ENCODE assay signal across 8 cellular contexts in the genomic region with DNA sequence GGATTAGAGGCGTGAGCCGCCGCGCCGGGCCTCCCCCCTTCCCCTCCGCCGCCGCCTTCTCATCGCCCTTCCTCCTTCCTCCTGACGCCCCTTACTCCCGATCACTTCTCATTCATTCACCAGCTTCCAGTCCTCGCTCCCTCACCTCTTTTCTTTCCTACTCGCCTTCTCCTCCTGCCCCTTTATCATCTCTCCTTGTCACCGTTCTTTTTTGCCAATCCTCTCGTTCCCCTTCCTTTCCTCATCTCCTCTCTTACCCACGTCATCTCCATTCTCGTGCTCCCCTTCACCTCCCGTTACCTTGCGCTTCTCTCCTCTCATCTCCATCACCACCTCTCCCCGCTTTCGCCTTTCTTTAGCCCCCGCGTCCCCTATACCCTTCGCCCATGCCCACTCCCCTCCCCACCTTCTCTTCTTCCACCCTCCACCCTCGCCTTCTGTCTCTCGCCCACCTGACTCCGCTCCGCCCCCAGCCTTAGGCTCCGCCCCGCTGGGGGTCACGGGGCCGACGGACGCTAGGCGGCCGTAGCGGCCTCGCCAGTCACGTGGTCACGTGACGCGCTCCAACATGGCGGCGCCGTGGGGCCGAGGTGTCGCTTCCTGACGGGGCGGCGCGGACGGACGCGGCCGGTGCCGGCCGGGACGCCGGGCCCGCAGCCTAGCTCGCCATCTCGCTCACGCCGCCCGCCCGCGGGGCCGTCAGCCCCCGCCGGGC. TPM values are rescaled to one million over a fixed set of nuclear protein-coding genes. Genes with fewer than 3 reads are reported as not detected.
A peak's percentile ranks its signal among the peaks of the same experiment; 100 is the strongest.
DNase-seq lines count a peak whose midpoint lies in the region; ATAC-seq and TF ChIP-seq lines count a peak whose summit lies in the region.

Gene ARFGEF2 (plus strand): TSS at position 544 of the 715 bp plus-strand sequence. CDS start 179 bp downstream, outside the sequence.

- DNase-seq in NCI-H1436 treated with DMSO at 0.1 percent for 48 hours (lab: John Stamatoyannopoulos, UW) (peak; percentile 23), T-helper 1 cell (peak; percentile 81 to 95 (median 85)), adrenal gland (peak; percentile 90 to 97 (median 93)), heart left ventricle (peak; percentile 92 to 96 (median 94)), posterior cingulate gyrus (peak; percentile 89 to 99 (median 92)), type B pancreatic cell (ENCODE audit: extremely low spot score, unreplicated experiment) (peak; percentile 92)

- peaks cover 27% of the 10 kb centered on the region for H3K4me1 Mint-ChIP-seq in type B pancreatic cell (ENCODE audit: unreplicated experiment)

- H3K4me3 Mint-ChIP-seq in type B pancreatic cell, result peak within 1 kb of the TSS; percentile 98

- peak within 1 kb of the TSS; percentile 99 for H3K27ac Mint-ChIP-seq in type B pancreatic cell

- intact Hi-C loops in adrenal gland (cut with DNase I) (no loop called here), heart left ventricle (cut with DNase I) (no loop called here), posterior cingulate gyrus (cut with DNase I) (no loop called here)

- TF ChIP-seq POLR2A in adrenal gland (IDR thresholded peaks at IDR 0.05), result peak; percentile 90 to 96
- TF ChIP-seq POLR2A in heart left ventricle (IDR thresholded peaks at IDR 0.05), result peak in 1 of 2 donors; percentile 87

- ATAC-seq in HG02798 (IDR thresholded peaks at IDR 0.05; ENCODE audit: poor library complexity, unreplicated experiment) (peak; percentile 91), heart left ventricle (peak; percentile 83 to 95 (median 94))

- peak within 1 kb of the TSS; percentile 91 to 100 (median 98) for H3K27ac ChIP-seq in adrenal gland
- H3K27ac ChIP-seq in heart left ventricle, result peak within 1 kb of the TSS; percentile 90 to 99 (median 94)

- H3K9me3 ChIP-seq in adrenal gland (replicated peaks in 1 of 3) (no peaks in the 10 kb centered on the region), heart left ventricle (no peaks in the 10 kb centered on the region)

- H3K27me3 Mint-ChIP-seq in type B pancreatic cell, result peaks cover 3% of the 10 kb centered on the region

- WGBS in adrenal gland, 4 donors, result 0 to 1% (median 1%) methylated on average over 29 to 70 of the region's 70 CpGs
- WGBS in heart left ventricle, 4 donors, result 0 to 1% (median 1%) methylated on average over 51 to 70 of the region's 70 CpGs

- no peaks in the 10 kb centered on the region for H3K36me3 ChIP-seq in adrenal gland (replicated peaks in 1 of 2)
- no peaks in the 10 kb centered on the region for H3K36me3 ChIP-seq in heart left ventricle

- TF ChIP-seq CTCF in GM12875 (IDR thresholded peaks at IDR 0.05; ENCODE audit: borderline replicate concordance, insufficient read depth, low read depth, low read length) (no peak), adrenal gland (IDR thresholded peaks at IDR 0.05) (peak in 2 of 6 experiments; percentile 2 to 18), heart left ventricle (IDR thresholded peaks at IDR 0.05) (peak in 3 of 12 donors; percentile 16 to 31 (median 31)), type B pancreatic cell (conservative IDR thresholded peaks at IDR 0.05) (peak; percentile 28)

- no peaks in the 10 kb centered on the region for H3K36me3 Mint-ChIP-seq in type B pancreatic cell

- H3K4me3 ChIP-seq in GM12875 (ENCODE audit: low read depth, low read length) (peak within 1 kb of the TSS; percentile 80), adrenal gland (peak within 1 kb of the TSS; percentile 64 to 99 (median 79)), heart left ventricle (peak within 1 kb of the TSS; percentile 66 to 99 (median 90))

- H3K4me1 ChIP-seq in adrenal gland (replicated peaks in 1 of 2), result peaks cover 30 to 52% of the 10 kb centered on the region in 2 donors
- peaks cover 0 to 47% (median 30%) of the 10 kb centered on the region in 12 donors for H3K4me1 ChIP-seq in heart left ventricle

- no peaks in the 10 kb centered on the region for H3K9me3 Mint-ChIP-seq in type B pancreatic cell

- H3K27me3 ChIP-seq in adrenal gland, result no peaks in the 10 kb centered on the region
- H3K27me3 ChIP-seq in heart left ventricle, result no peaks in the 10 kb centered on the region

RNA-seq across cellular contexts. Expression of gene ARFGEF2, which starts in this region (rescaled TPM):
- 100 to 1,000 TPM in 2 of 8 donors, 10 to 100 TPM in 6; 52.8 to 128 (median 79.4) TPM for total RNA-seq in adrenal gland
- 10 to 100 TPM; 17.1 to 80.3 (median 33.1) TPM for polyA plus RNA-seq in adrenal gland
- total RNA-seq in heart left ventricle, result 10 to 100 TPM; 32.6 to 52.7 (median 42.6) TPM
- polyA plus RNA-seq in heart left ventricle, result 10 to 100 TPM in 1 of 2 donors, 1 to 10 TPM in 1; 7.5 to 16.5 TPM
- 26.7 and 39.2 TPM in 2 replicates for total RNA-seq in type B pancreatic cell (ENCODE audit: low replicate concordance)

Comparison
In these comparisons a context has a peak if more than half of its experiments do, and no peak if none do; other contexts are left out.
1. Peak in every context shown above with its lines: DNase-seq, ATAC-seq, H3K4me3 ChIP-seq and H3K27ac ChIP-seq.
2. DNase-seq: peak in every context shown above with its lines; median percentile 94 in heart left ventricle; 93 in adrenal gland; 92 in type B pancreatic cell; 92 in posterior cingulate gyrus; 85 in T-helper 1 cell; 23 in NCI-H1436 treated with DMSO at 0.1 percent for 48 hours.